16 cellular contexts compared by ENCODE assay signal in the genomic region with DNA sequence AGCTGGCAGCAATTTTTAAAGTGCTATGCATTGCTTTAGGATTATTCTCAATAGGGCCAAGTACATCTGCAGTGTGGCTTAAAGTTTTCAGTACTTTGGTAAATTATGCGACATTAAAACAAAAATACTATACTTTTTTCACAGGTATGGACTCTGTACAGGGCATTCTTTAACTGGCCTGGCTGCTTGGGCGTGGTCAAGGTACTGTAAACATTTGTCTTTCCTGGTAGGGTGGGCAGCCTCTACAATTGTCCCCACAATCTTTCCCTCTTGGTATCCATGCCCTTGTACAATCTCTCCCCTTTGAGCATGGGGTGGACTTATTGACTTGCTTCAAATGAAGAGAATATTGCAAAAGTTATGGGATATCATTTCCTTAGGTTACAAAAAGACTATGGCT. TPM values are rescaled to one million over a fixed set of nuclear protein-coding genes. Genes with fewer than 3 reads are reported as not detected.
DNase-seq lines count a peak whose midpoint lies in the region; ATAC-seq, FAIRE-seq and TF ChIP-seq lines count a peak whose summit lies in the region.
"Had no signal": no experiment of that assay in that cellular context is flagged by ENCODE, and none has a peak within 500 bp of the region (broad histone marks: within the 10 kb centered on the region; RNA-seq: fewer than 3 reads in every experiment).

No MANE protein-coding gene starts in this region.

- H3K27ac ChIP-seq in HepG2 (ENCODE audit: extremely low read length, insufficient read depth, low read length): no peak overlapping the region
- no peak overlapping the region for H3K27ac ChIP-seq in right lobe of liver
- peak overlapping the region in 5 of 8 donors; percentile 3 to 73 (median 65) for H3K27ac ChIP-seq in spleen
- H3K27ac ChIP-seq: 22Rv1, BLaER1, HL-60 had no signal

- peak; percentile 24; the same call in 2 of the 3 replicates for ATAC-seq in HepG2
- ATAC-seq in right lobe of liver: no peak
- peak; percentile 72 for ATAC-seq in left colon
- ATAC-seq in HG03565 (IDR thresholded peaks at IDR 0.05; ENCODE audit: unreplicated experiment): no peak

- no peak overlapping the region for H3K9ac ChIP-seq in HepG2 (ENCODE audit: insufficient read depth, low read depth, low read length)
- H3K9ac ChIP-seq: BLaER1 had no signal

- POLR2A ChIA-PET in HepG2 (lab: Yijun Ruan, JAX): interaction anchor here (0.8 kb wide), 1 partner anchor 113 kb away, joined by 3 read pairs; no protein-coding TSS in a partner anchor

- intact Hi-C loops in HepG2 (cut with micrococcal nuclease; ENCODE audit: unreplicated experiment): loop anchor here (1.0 to 5.0 kb wide), 6 partner anchors 96 to 425 kb away; partner anchors contain the start of genes DMXL1 and DTWD2
- intact Hi-C loops in right lobe of liver (cut with DNase I): loop anchor here in 1 of 2 donors (10.0 kb wide), 1 partner anchor 428 kb away; the partner anchor contains the start of gene DTWD2
- intact Hi-C loops in left colon (cut with DNase I, micrococcal nuclease): loop anchor here in 1 of 2 donors (5.0 to 10.0 kb wide), 2 partner anchors 148 to 426 kb away; partner anchors contain the start of gene DTWD2
- intact Hi-C loops in spleen (cut with DNase I; ENCODE audit: low total_unique reads): loop anchor here (10.0 kb wide), 1 partner anchor 428 kb away; the partner anchor contains the start of gene DTWD2

- H3K4me2 ChIP-seq in HepG2 (ENCODE audit: low read depth, low read length): 0 out of 2 replicates have a peak overlapping the region, but pooled peaks have one; percentile 2

- peaks cover 3% of the 10 kb centered on the region for H3K9me3 Mint-ChIP-seq in progenitor cell of endocrine pancreas (ENCODE audit: low read depth)
- H3K9me3 Mint-ChIP-seq: CD8-positive, alpha-beta memory T cell had no signal

- 20% methylated on average over 2 of the region's 2 CpGs for WGBS in HepG2 (ENCODE audit: low lambda C conversion rate)
- 44% methylated on average over 1 of the region's 2 CpGs for WGBS in right lobe of liver (ENCODE audit: insufficient coverage, low coverage, low lambda C conversion rate, missing lambda C conversion rate)
- 93 to 97% (median 94%) methylated on average over 2 of the region's 2 CpGs for WGBS in spleen, 5 donors

- H3K9me3 ChIP-seq in HepG2 (ENCODE audit: low read length) (no peaks in the 10 kb centered on the region), right lobe of liver (no peaks in the 10 kb centered on the region), spleen (no peaks in the 10 kb centered on the region)
- H3K9me3 ChIP-seq: BLaER1, Caco-2 had no signal

- no peak overlapping the region for H3K4me3 Mint-ChIP-seq in progenitor cell of endocrine pancreas (ENCODE audit: low read depth)

- TF ChIP-seq CTCF in HepG2 (CRISPR knock-in tag; IDR thresholded peaks at IDR 0.05) (no peak), right lobe of liver (IDR thresholded peaks at IDR 0.05) (no peak), spleen (IDR thresholded peaks at IDR 0.05 in 8 of 11, conservative IDR thresholded peaks at IDR 0.05 in 3 of 11) (no peak), progenitor cell of endocrine pancreas (IDR thresholded peaks at IDR 0.05; ENCODE audit: unreplicated experiment) (no peak)

- CTCF ChIA-PET in HepG2 (lab: Yijun Ruan, JAX; ENCODE audit: low intra/inter-chr PET ratio, low total read pairs): interaction anchor here (1.3 to 3.7 kb wide), 3 partner anchors 145 to 425 kb away, joined by 3 to 44 read pairs (median 14); partner anchors contain the start of gene DTWD2

- TF ChIP-seq EP300 in HepG2 (IDR thresholded peaks at IDR 0.05; ENCODE audit: low read depth in 2 of 2, low read length in 2 of 2) (no peak), HepG2 (CRISPR knock-in tag; IDR thresholded peaks at IDR 0.05; ENCODE audit: borderline replicate concordance) (no peak)

- in situ Hi-C loops in HepG2 (cut with HindIII; ENCODE audit: extremely low pct_ligation_motif_present, low pct_unique_long_range_greater_than_20kb): loop anchor here (10.0 kb wide), 2 partner anchors 388 to 428 kb away; partner anchors contain the start of gene DTWD2

- BruUV-seq in HepG2 (replicated peaks; lab: Mats Ljungman, UMichigan): no TSS peak

- DNase-seq in HepG2 (ENCODE audit: low spot score): no peak
- no peak for DNase-seq in right lobe of liver
- peak; percentile 60 to 64 for DNase-seq in left colon
- no peak for DNase-seq in spleen
- DNase-seq in epidermal melanocyte (ENCODE audit: insufficient read length, low spot score): no peak
- DNase-seq in progenitor cell of endocrine pancreas (ENCODE audit: low spot score, unreplicated experiment): no peak
- DNase-seq in HTR-8/SVneo (ENCODE audit: insufficient read length, low spot score): no peak
- DNase-seq: Caco-2; CD8-positive, alpha-beta memory T cell; GF-D8; HCEC 1CT; IMR-90 had no signal

- no peaks in the 10 kb centered on the region for H3K27me3 Mint-ChIP-seq in progenitor cell of endocrine pancreas

- TF ChIP-seq RAD21 in HepG2 (CRISPR knock-in tag; IDR thresholded peaks at IDR 0.05): no peak

- TF ChIP-seq POLR2A in HepG2 (IDR thresholded peaks at IDR 0.05; ENCODE audit: insufficient read depth in 1 of 2, low read depth in 2 of 2, low read length in 2 of 2) (no peak), right lobe of liver (IDR thresholded peaks at IDR 0.05) (no peak), spleen (IDR thresholded peaks at IDR 0.05) (no peak)

- FAIRE-seq in HepG2 (lab: Jason Lieb, UNC): no peak
- FAIRE-seq in HTR-8/SVneo (lab: Jason Lieb, UNC): no peak

- no peaks in the 10 kb centered on the region for H3K27me3 ChIP-seq in HepG2 (ENCODE audit: control insufficient read depth in 1 of 2, insufficient read depth in 2 of 2, low read length in 2 of 2)
- H3K27me3 ChIP-seq in right lobe of liver: no peaks in the 10 kb centered on the region
- no peaks in the 10 kb centered on the region for H3K27me3 ChIP-seq in spleen (replicated peaks in 1 of 7)
- H3K27me3 ChIP-seq: BLaER1 had no signal

- H3K36me3 ChIP-seq in HepG2 (replicated peaks in 1 of 2; ENCODE audit: control insufficient read depth in 1 of 2, insufficient read depth in 2 of 2, low read length in 2 of 2): no peaks in the 10 kb centered on the region
- no peaks in the 10 kb centered on the region for H3K36me3 ChIP-seq in right lobe of liver
- H3K36me3 ChIP-seq in spleen: no peaks in the 10 kb centered on the region
- H3K36me3 ChIP-seq: BLaER1 had no signal

- H3K79me2 ChIP-seq in HepG2 (ENCODE audit: insufficient read depth, low read length): no peaks in the 10 kb centered on the region

- no peak overlapping the region for H3K4me3 ChIP-seq in HepG2 (replicated peaks in 1 of 3; ENCODE audit: insufficient read depth in 1 of 3, low read depth in 2 of 3, low read length in 3 of 3)
- no peak overlapping the region for H3K4me3 ChIP-seq in right lobe of liver
- H3K4me3 ChIP-seq in spleen: no peak overlapping the region

- no peaks in the 10 kb centered on the region for H3K36me3 Mint-ChIP-seq in progenitor cell of endocrine pancreas (ENCODE audit: insufficient read depth)
- H3K36me3 Mint-ChIP-seq: CD8-positive, alpha-beta memory T cell had no signal

- H3K27ac Mint-ChIP-seq in progenitor cell of endocrine pancreas: no peak overlapping the region
- H3K27ac Mint-ChIP-seq: CD8-positive, alpha-beta memory T cell had no signal

- H3K4me1 ChIP-seq in HepG2 (ENCODE audit: insufficient read depth, low read length) (peaks cover 15% of the 10 kb centered on the region), right lobe of liver (peaks cover 0 to 5% (median 0%) of the 10 kb centered on the region in 4 donors), spleen (peaks cover 5 to 67% (median 24%) of the 10 kb centered on the region in 6 donors)
- H3K4me1 ChIP-seq: Caco-2 had no signal

- H3K4me1 Mint-ChIP-seq in progenitor cell of endocrine pancreas (ENCODE audit: low read depth): peaks cover 3% of the 10 kb centered on the region

- H2AFZ ChIP-seq in HepG2 (ENCODE audit: low read length): no peak overlapping the region

- H4K20me1 ChIP-seq in HepG2 (ENCODE audit: insufficient read depth, low read length): no peaks in the 10 kb centered on the region
- H4K20me1 ChIP-seq: BLaER1 had no signal

RNA-seq across cellular contexts. Expression of gene HSD17B4, which starts 39.5 kb away (rescaled TPM):
- 399 and 508 TPM in 2 replicates for total RNA-seq in HepG2 (2016; rRNA removed; fragmentation: Illumina TruSeq; extraction: Trizol)
- 60.7 and 79.3 TPM in 2 replicates for total RNA-seq in HepG2 (2016; cell fraction: cytosol; rRNA removed; fragmentation: Illumina TruSeq; extraction: Trizol; ENCODE audit: low read depth)
- total RNA-seq in HepG2 (2016; cell fraction: insoluble cytoplasmic fraction; rRNA removed; fragmentation: Illumina TruSeq; extraction: Trizol): 397 and 512 TPM in 2 replicates
- 102 and 119 TPM in 2 replicates for total RNA-seq in HepG2 (2016; cell fraction: membrane; rRNA removed; fragmentation: Illumina TruSeq; extraction: Trizol)
- 218 and 251 TPM in 2 replicates for total RNA-seq in HepG2 (2016; cell fraction: nucleus; rRNA removed; fragmentation: Illumina TruSeq; extraction: Trizol)
- polyA plus RNA-seq in HepG2 (2011; rRNA removed): 163 and 178 TPM in 2 replicates
- 98.0 and 194 TPM in 2 replicates for polyA plus RNA-seq in HepG2 (2011; cell fraction: cytosol; rRNA removed)
- polyA plus RNA-seq in HepG2 (2011; cell fraction: nucleus; rRNA removed): 119 and 175 TPM in 2 replicates
- 153 and 212 TPM in 2 replicates for polyA plus RNA-seq in HepG2 (2012)
- polyA plus RNA-seq in HepG2 (2016; cell fraction: cytosol; fragmentation: Illumina TruSeq; extraction: Trizol; ENCODE audit: low read depth): 35.4 and 40.3 TPM in 2 replicates
- polyA plus RNA-seq in HepG2 (2016; cell fraction: insoluble cytoplasmic fraction; fragmentation: Illumina TruSeq; extraction: Trizol; ENCODE audit: low read depth): 332 and 336 TPM in 2 replicates
- polyA plus RNA-seq in HepG2 (2016; cell fraction: membrane; fragmentation: Illumina TruSeq; extraction: Trizol; ENCODE audit: low read depth): 57.1 and 67.7 TPM in 2 replicates
- polyA plus RNA-seq in HepG2 (2016; cell fraction: nucleus; fragmentation: Illumina TruSeq; extraction: Trizol; ENCODE audit: insufficient read depth, low read depth): 221 and 269 TPM in 2 replicates
- 271 and 288 TPM in 2 replicates for polyA minus RNA-seq in HepG2 (2011; rRNA and poly(A)+ RNA removed; ENCODE audit: low replicate concordance)
- 117 and 147 TPM in 2 replicates for polyA minus RNA-seq in HepG2 (2011; cell fraction: cytosol; rRNA and poly(A)+ RNA removed)
- polyA minus RNA-seq in HepG2 (2011; cell fraction: nucleus; rRNA and poly(A)+ RNA removed): 131 and 184 TPM in 2 replicates
- 100 to 1,000 TPM; 380 to 571 (median 473) TPM for total RNA-seq in right lobe of liver
- total RNA-seq in left colon: 100 to 1,000 TPM; 249 to 314 TPM
- 100 to 1,000 TPM; 134 to 190 (median 159) TPM for total RNA-seq in spleen
- polyA plus RNA-seq in spleen: 100 to 1,000 TPM; 135 to 193 (median 149) TPM
- total RNA-seq in progenitor cell of endocrine pancreas: 248 and 285 TPM in 2 replicates

RNA-seq across cellular contexts. Expression of gene TNFAIP8, which starts 57.0 kb away (rescaled TPM):
- total RNA-seq in HepG2 (2016; rRNA removed; fragmentation: Illumina TruSeq; extraction: Trizol) (11.2 and 14.9 TPM in 2 replicates), right lobe of liver (10 to 100 TPM in 2 of 6 experiments, 1 to 10 TPM in 4; 2.2 to 26.7 (median 5.4) TPM), left colon (10 to 100 TPM in 1 of 2 donors, 1 to 10 TPM in 1; 7.0 to 11.8 TPM), spleen (100 to 1,000 TPM in 4 of 7 donors, 10 to 100 TPM in 3; 71.1 to 113 (median 102) TPM), progenitor cell of endocrine pancreas (8.0 and 9.3 TPM in 2 replicates)
- 3.2 and 3.7 TPM in 2 replicates for total RNA-seq in HepG2 (2016; cell fraction: cytosol; rRNA removed; fragmentation: Illumina TruSeq; extraction: Trizol; ENCODE audit: low read depth)
- 13.3 and 15.4 TPM in 2 replicates for total RNA-seq in HepG2 (2016; cell fraction: insoluble cytoplasmic fraction; rRNA removed; fragmentation: Illumina TruSeq; extraction: Trizol)
- total RNA-seq in HepG2 (2016; cell fraction: membrane; rRNA removed; fragmentation: Illumina TruSeq; extraction: Trizol): 7.0 and 8.4 TPM in 2 replicates
- 3.7 and 5.8 TPM in 2 replicates for total RNA-seq in HepG2 (2016; cell fraction: nucleus; rRNA removed; fragmentation: Illumina TruSeq; extraction: Trizol)
- polyA plus RNA-seq in HepG2 (2011; rRNA removed) (4.9 and 6.4 TPM in 2 replicates), spleen (100 to 1,000 TPM in 2 of 3 donors, 10 to 100 TPM in 1; 91.9 to 123 (median 100) TPM)
- polyA plus RNA-seq in HepG2 (2011; cell fraction: cytosol; rRNA removed): 6.7 and 7.1 TPM in 2 replicates
- polyA plus RNA-seq in HepG2 (2011; cell fraction: nucleus; rRNA removed): 2.5 TPM in 2 replicates
- 6.2 and 6.6 TPM in 2 replicates for polyA plus RNA-seq in HepG2 (2012)
- polyA plus RNA-seq in HepG2 (2016; cell fraction: cytosol; fragmentation: Illumina TruSeq; extraction: Trizol; ENCODE audit: low read depth): 1.0 and 1.2 TPM in 2 replicates
- polyA plus RNA-seq in HepG2 (2016; cell fraction: insoluble cytoplasmic fraction; fragmentation: Illumina TruSeq; extraction: Trizol; ENCODE audit: low read depth): 16.1 and 16.3 TPM in 2 replicates
- polyA plus RNA-seq in HepG2 (2016; cell fraction: membrane; fragmentation: Illumina TruSeq; extraction: Trizol; ENCODE audit: low read depth): 2.5 and 2.7 TPM in 2 replicates
- polyA plus RNA-seq in HepG2 (2016; cell fraction: nucleus; fragmentation: Illumina TruSeq; extraction: Trizol; ENCODE audit: insufficient read depth, low read depth): 5.1 and 5.5 TPM in 2 replicates
- polyA minus RNA-seq in HepG2 (2011; rRNA and poly(A)+ RNA removed; ENCODE audit: low replicate concordance): 3.0 and 11.3 TPM in 2 replicates
- 8.5 and 9.0 TPM in 2 replicates for polyA minus RNA-seq in HepG2 (2011; cell fraction: cytosol; rRNA and poly(A)+ RNA removed)
- polyA minus RNA-seq in HepG2 (2011; cell fraction: nucleus; rRNA and poly(A)+ RNA removed): 5.5 and 10.3 TPM in 2 replicates

Comparison
In these comparisons a context has a peak if more than half of its experiments do, and no peak if none do; other contexts are left out.
1. ATAC-seq: peak in HepG2 (single experiment) and left colon (single experiment); none in right lobe of liver (0 of 4) and HG03565 (single experiment).
2. DNase-seq: peak in left colon (2 of 2); none in HepG2 (single experiment), right lobe of liver (0 of 3), spleen (single experiment), epidermal melanocyte (single experiment), progenitor cell of endocrine pancreas (single experiment) and HTR-8/SVneo (single experiment).
3. H3K27ac ChIP-seq: peak in spleen (5 of 8); none in HepG2 (single experiment) and right lobe of liver (0 of 3).